ENCODE assay signal across 1 cellular context in the genomic region with DNA sequence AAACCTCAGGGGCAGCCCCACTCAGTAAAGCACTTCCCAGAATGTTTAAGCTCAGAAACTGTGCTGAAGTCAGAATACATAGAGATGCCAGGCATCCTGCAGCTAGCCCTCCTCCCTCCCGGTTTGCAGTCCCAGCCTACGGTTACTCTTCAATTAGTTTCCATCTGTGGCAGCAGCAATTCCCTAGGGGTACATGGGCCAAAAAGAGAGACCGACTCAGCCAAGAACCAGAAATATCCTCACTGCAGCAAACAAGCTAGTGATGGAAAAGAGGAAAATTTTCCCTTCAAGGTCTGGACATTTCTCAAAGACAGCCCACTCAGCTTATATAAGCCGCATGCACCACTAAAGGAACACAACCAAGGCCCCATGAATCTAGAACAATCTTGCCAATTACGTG.
TF ChIP-seq lines count a peak whose summit lies in the region.

No MANE protein-coding gene starts in this region.

TF ChIP-seq in SK-N-SH, 30 proteins besides CTCF, POLR2A, EP300 and RAD21 (continued from another document):
- TF ChIP-seq, protein P1, sequence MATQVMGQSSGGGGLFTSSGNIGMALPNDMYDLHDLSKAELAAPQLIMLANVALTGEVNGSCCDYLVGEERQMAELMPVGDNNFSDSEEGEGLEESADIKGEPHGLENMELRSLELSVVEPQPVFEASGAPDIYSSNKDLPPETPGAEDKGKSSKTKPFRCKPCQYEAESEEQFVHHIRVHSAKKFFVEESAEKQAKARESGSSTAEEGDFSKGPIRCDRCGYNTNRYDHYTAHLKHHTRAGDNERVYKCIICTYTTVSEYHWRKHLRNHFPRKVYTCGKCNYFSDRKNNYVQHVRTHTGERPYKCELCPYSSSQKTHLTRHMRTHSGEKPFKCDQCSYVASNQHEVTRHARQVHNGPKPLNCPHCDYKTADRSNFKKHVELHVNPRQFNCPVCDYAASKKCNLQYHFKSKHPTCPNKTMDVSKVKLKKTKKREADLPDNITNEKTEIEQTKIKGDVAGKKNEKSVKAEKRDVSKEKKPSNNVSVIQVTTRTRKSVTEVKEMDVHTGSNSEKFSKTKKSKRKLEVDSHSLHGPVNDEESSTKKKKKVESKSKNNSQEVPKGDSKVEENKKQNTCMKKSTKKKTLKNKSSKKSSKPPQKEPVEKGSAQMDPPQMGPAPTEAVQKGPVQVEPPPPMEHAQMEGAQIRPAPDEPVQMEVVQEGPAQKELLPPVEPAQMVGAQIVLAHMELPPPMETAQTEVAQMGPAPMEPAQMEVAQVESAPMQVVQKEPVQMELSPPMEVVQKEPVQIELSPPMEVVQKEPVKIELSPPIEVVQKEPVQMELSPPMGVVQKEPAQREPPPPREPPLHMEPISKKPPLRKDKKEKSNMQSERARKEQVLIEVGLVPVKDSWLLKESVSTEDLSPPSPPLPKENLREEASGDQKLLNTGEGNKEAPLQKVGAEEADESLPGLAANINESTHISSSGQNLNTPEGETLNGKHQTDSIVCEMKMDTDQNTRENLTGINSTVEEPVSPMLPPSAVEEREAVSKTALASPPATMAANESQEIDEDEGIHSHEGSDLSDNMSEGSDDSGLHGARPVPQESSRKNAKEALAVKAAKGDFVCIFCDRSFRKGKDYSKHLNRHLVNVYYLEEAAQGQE (IDR thresholded peaks at IDR 0.05; ENCODE audit: low read depth, low read length) = no peak
- TF ChIP-seq, protein P2, sequence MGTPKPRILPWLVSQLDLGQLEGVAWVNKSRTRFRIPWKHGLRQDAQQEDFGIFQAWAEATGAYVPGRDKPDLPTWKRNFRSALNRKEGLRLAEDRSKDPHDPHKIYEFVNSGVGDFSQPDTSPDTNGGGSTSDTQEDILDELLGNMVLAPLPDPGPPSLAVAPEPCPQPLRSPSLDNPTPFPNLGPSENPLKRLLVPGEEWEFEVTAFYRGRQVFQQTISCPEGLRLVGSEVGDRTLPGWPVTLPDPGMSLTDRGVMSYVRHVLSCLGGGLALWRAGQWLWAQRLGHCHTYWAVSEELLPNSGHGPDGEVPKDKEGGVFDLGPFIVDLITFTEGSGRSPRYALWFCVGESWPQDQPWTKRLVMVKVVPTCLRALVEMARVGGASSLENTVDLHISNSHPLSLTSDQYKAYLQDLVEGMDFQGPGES (IDR thresholded peaks at IDR 0.05; ENCODE audit: low read depth, low read length) = no peak
- TF ChIP-seq YY1 (IDR thresholded peaks at IDR 0.05; ENCODE audit: low read depth) (no peak), POLR2AphosphoS5 (IDR thresholded peaks at IDR 0.05; ENCODE audit: low read depth, low read length) (no peak), RFX5 (IDR thresholded peaks at IDR 0.05; ENCODE audit: low read length) (no peak), GATA2 (CRISPR knock-in tag; IDR thresholded peaks at IDR 0.05) (no peak), FOXM1 (IDR thresholded peaks at IDR 0.05; ENCODE audit: low read depth) (no peak), TCF12 (IDR thresholded peaks at IDR 0.05) (no peak)
- TF ChIP-seq, protein P3, sequence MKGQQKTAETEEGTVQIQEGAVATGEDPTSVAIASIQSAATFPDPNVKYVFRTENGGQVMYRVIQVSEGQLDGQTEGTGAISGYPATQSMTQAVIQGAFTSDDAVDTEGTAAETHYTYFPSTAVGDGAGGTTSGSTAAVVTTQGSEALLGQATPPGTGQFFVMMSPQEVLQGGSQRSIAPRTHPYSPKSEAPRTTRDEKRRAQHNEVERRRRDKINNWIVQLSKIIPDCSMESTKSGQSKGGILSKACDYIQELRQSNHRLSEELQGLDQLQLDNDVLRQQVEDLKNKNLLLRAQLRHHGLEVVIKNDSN (IDR thresholded peaks at IDR 0.05; ENCODE audit: borderline replicate concordance, low read depth) = no peak
- TF ChIP-seq, protein P4, sequence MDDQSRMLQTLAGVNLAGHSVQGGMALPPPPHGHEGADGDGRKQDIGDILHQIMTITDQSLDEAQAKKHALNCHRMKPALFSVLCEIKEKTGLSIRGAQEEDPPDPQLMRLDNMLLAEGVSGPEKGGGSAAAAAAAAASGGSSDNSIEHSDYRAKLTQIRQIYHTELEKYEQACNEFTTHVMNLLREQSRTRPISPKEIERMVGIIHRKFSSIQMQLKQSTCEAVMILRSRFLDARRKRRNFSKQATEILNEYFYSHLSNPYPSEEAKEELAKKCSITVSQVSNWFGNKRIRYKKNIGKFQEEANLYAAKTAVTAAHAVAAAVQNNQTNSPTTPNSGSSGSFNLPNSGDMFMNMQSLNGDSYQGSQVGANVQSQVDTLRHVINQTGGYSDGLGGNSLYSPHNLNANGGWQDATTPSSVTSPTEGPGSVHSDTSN (IDR thresholded peaks at IDR 0.05) = no peak
